ENCODE assay signal across 8 cellular contexts in genomic region chr7:112414855-112415490, GRCh38. TPM values are rescaled to one million over a fixed set of nuclear protein-coding genes. Genes with fewer than 3 reads are reported as not detected.
DNase-seq lines count a peak whose midpoint lies in the region; ATAC-seq and TF ChIP-seq lines count a peak whose summit lies in the region.

No MANE protein-coding gene starts in this region.

- H3K27me3 ChIP-seq in Loucy (ENCODE audit: insufficient read depth, low read length, poor library complexity, severe bottlenecking): no peaks in the 10 kb centered on the region
- peaks cover 6% of the 10 kb centered on the region for H3K27me3 ChIP-seq in gastroesophageal sphincter

- H3K36me3 ChIP-seq in Loucy (ENCODE audit: insufficient read depth, low read length) (no peaks in the 10 kb centered on the region), gastroesophageal sphincter (no peaks in the 10 kb centered on the region)

- H4K20me1 ChIP-seq in Loucy (ENCODE audit: insufficient read depth, low read length, poor library complexity, severe bottlenecking): no peaks in the 10 kb centered on the region

- no peaks in the 10 kb centered on the region for H3K79me2 ChIP-seq in Loucy (ENCODE audit: insufficient read depth, low read length)

- DNase-seq in NCI-H510A treated with DMSO at 0.1 percent for 48 hours (lab: John Stamatoyannopoulos, UW) (peak; percentile 25), NCI-H510A (lab: John Stamatoyannopoulos, UW) (no peak), SK-MEL-5 (ENCODE audit: low read depth, low spot score) (peak; percentile 81), superior temporal gyrus (ENCODE audit: extremely low spot score) (peak; percentile 76)

- peak overlapping the region; percentile 32; the same call in 1 of the 2 replicates for H2AFZ ChIP-seq in Loucy (ENCODE audit: low read length)

- no peak overlapping the region for H3K9ac ChIP-seq in Loucy (ENCODE audit: low read depth, low read length, poor library complexity, severe bottlenecking)

- in situ Hi-C loops in SK-MEL-5 (cut with HindIII; ENCODE audit: low pct_unique_long_range_greater_than_20kb, low sequenced_read_pairs): loop anchor here (25.0 kb wide), 1 partner anchor 653 kb away; no protein-coding TSS in a partner anchor

- H3K4me3 ChIP-seq in Loucy (ENCODE audit: low read length, poor library complexity, severe bottlenecking) (no peak overlapping the region), gastroesophageal sphincter (no peak overlapping the region)

- no peak for ATAC-seq in gastroesophageal sphincter
- no peak for ATAC-seq in HG03039 (IDR thresholded peaks at IDR 0.05; ENCODE audit: unreplicated experiment)
- no peak for ATAC-seq in HG03045 (IDR thresholded peaks at IDR 0.05; ENCODE audit: unreplicated experiment)

- H3K4me2 ChIP-seq in Loucy (ENCODE audit: low read depth, low read length, poor library complexity, severe bottlenecking): no peak overlapping the region

- H3F3A ChIP-seq in Loucy (ENCODE audit: low read depth): no peaks in the 10 kb centered on the region

- 8 to 20% methylated on average over 3 of the region's 3 CpGs for WGBS in gastroesophageal sphincter (ENCODE audit: low coverage in 1 of 2), 2 donors

- no peak for TF ChIP-seq POLR2A in gastroesophageal sphincter (IDR thresholded peaks at IDR 0.05)

- no peak overlapping the region for H3K27ac ChIP-seq in gastroesophageal sphincter

- no peaks in the 10 kb centered on the region for H3K9me2 ChIP-seq in Loucy (replicated peaks; ENCODE audit: low read depth, low read length)

- TF ChIP-seq EP300 in gastroesophageal sphincter (IDR thresholded peaks at IDR 0.05): no peak

- H3K4me1 ChIP-seq in Loucy (ENCODE audit: insufficient read depth, low read length, poor library complexity, severe bottlenecking) (peaks cover 21% of the 10 kb centered on the region), gastroesophageal sphincter (peaks cover 0 to 8% (median 0%) of the 10 kb centered on the region in 3 donors)

- peak; percentile 85 for TF ChIP-seq CTCF in Loucy (conservative IDR thresholded peaks at IDR 0.05; ENCODE audit: low read length)
- peak; percentile 21 to 49 (median 34) for TF ChIP-seq CTCF in gastroesophageal sphincter (IDR thresholded peaks at IDR 0.05)

- H3K9me3 ChIP-seq in Loucy (ENCODE audit: insufficient read depth, low read depth, low read length) (no peaks in the 10 kb centered on the region), gastroesophageal sphincter (peaks cover 0 to 5% (median 0%) of the 10 kb centered on the region in 3 donors)

RNA-seq across cellular contexts. Expression of gene IFRD1, which starts 35.3 kb away (rescaled TPM):
- 64.7 and 69.3 TPM in 2 replicates for total RNA-seq in SK-MEL-5 (2014; rRNA removed; shearing (Covaris generic))
- 60.1 and 66.4 TPM in 2 replicates for polyA plus RNA-seq in SK-MEL-5 (2015; cell fraction: cytosol; rRNA removed)
- 372 and 376 TPM in 2 replicates for polyA plus RNA-seq in SK-MEL-5 (2015; cell fraction: nucleus; rRNA removed)
- total RNA-seq in gastroesophageal sphincter: 10 to 100 TPM; 36.8 to 78.3 (median 56.5) TPM
